In genomic region chr6:103101267-103101666, GRCh38 we compare ENCODE assay signal across 27 cellular contexts.
"Had no signal": no experiment of that assay in that cellular context is flagged by ENCODE, and none has a peak within 500 bp of the region (broad histone marks: within the 10 kb centered on the region; RNA-seq: fewer than 3 reads in every experiment).

No MANE protein-coding gene starts in this region.

- H3K27ac ChIP-seq: colonic mucosa, coronary artery, dorsolateral prefrontal cortex, epithelial cell of prostate, esophagus muscularis mucosa, esophagus squamous epithelium, foreskin keratinocyte, gastrocnemius medialis, gastroesophageal sphincter, heart left ventricle, heart right ventricle had no signal

- H3K4me1 ChIP-seq: colonic mucosa, esophagus muscularis mucosa, esophagus squamous epithelium, foreskin keratinocyte, gastrocnemius medialis, gastroesophageal sphincter, heart left ventricle, heart right ventricle had no signal

- ATAC-seq: effector memory CD8-positive, alpha-beta T cell; esophagus mucosa; foreskin keratinocyte; gastrocnemius medialis; gastroesophageal sphincter; heart left ventricle; heart right ventricle had no signal

- H3K9me3 ChIP-seq: colonic mucosa, esophagus squamous epithelium, gastrocnemius medialis, gastroesophageal sphincter had no signal

- H3K27me3 ChIP-seq: colonic mucosa, dorsolateral prefrontal cortex, esophagus muscularis mucosa, esophagus squamous epithelium, foreskin keratinocyte, gastrocnemius medialis, gastroesophageal sphincter, heart left ventricle, heart right ventricle had no signal

- H3K4me3 ChIP-seq: colonic mucosa, coronary artery, dorsolateral prefrontal cortex, esophagus muscularis mucosa, esophagus squamous epithelium, gastrocnemius medialis, gastroesophageal sphincter, heart left ventricle, heart right ventricle had no signal

- H3K36me3 ChIP-seq: colonic mucosa, esophagus muscularis mucosa, esophagus squamous epithelium, gastrocnemius medialis, gastroesophageal sphincter, heart left ventricle, heart right ventricle had no signal

- H3K27me3 Mint-ChIP-seq: dendritic cell treated with granulocyte-macrophage colony-stimulating factor and Interleukin-4, amounts not matched to agents 40 ng/mL and 50 ng/mL, for 4 days; effector memory CD8-positive, alpha-beta T cell had no signal

- H3K27ac Mint-ChIP-seq: dendritic cell treated with granulocyte-macrophage colony-stimulating factor and Interleukin-4, amounts not matched to agents 40 ng/mL and 50 ng/mL, for 4 days; effector memory CD8-positive, alpha-beta T cell; endodermal cell had no signal

- H3K4me3 Mint-ChIP-seq: dendritic cell treated with granulocyte-macrophage colony-stimulating factor and Interleukin-4, amounts not matched to agents 40 ng/mL and 50 ng/mL, for 4 days; effector memory CD8-positive, alpha-beta T cell; endodermal cell had no signal

- FAIRE-seq: endometrium, endothelial cell of umbilical vein had no signal

- DNase-seq: colonic mucosa; cortex of kidney; dermis blood vessel endothelial cell; dorsolateral prefrontal cortex; effector CD4-positive, alpha-beta T cell; effector CD8-positive, alpha-beta T cell; effector memory CD4-positive, alpha-beta T cell; effector memory CD8-positive, alpha-beta T cell; endodermal cell; erythroblast; esophagus squamous epithelium; foreskin fibroblast; foreskin keratinocyte; foreskin melanocyte; gastrocnemius medialis; glutamatergic neuron; head of caudate nucleus; heart left ventricle; heart right ventricle had no signal
